In the genomic region with DNA sequence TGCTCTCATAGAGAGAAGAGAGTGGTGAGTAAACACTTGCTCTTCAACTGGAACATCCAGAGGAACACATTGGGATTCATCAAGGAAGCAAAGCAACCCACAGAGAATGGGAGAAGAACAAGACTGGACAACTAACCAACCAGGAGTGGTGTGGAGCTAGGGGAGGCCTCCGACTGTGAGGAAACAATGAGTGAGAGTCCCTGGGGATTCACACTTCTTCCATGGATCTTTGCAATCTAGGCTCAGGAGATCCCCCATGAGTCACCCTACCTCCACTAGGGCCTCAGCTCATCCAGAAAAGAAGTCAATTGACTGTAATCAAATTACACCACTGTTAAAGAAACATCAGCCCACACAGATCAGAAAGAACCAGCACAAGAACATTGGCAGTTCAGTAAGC, we compare ENCODE assay signal across 29 cellular contexts. TPM values are rescaled to one million over a fixed set of nuclear protein-coding genes. Genes with fewer than 3 reads are reported as not detected.
"Had no signal": no experiment of that assay in that cellular context is flagged by ENCODE, and none has a peak within 500 bp of the region (broad histone marks: within the 10 kb centered on the region; RNA-seq: fewer than 3 reads in every experiment).

No MANE protein-coding gene starts in this region.

- H3K27ac Mint-ChIP-seq: activated CD4-positive, alpha-beta memory T cell treated with anti-CD3 and anti-CD28 coated beads, Interleukin-2, amount 10 ng/mL, durations not matched to agents 7 days and 5 days; activated CD4-positive, alpha-beta T cell treated with anti-CD3 and anti-CD28 coated beads for 36 hours; activated naive CD4-positive, alpha-beta T cell treated with anti-CD3 and anti-CD28 coated beads for 36 hours; activated naive CD8-positive, alpha-beta T cell; activated T-helper 17 cell treated with anti-CD3 and anti-CD28 coated beads, Interleukin-2, amount 50 U/mL, for 72 hours; T-helper 17 cell had no signal

- H3K4me1 ChIP-seq: SJSA1 had no signal

- H3K36me3 Mint-ChIP-seq: activated naive CD8-positive, alpha-beta T cell had no signal

- ATAC-seq: activated CD4-positive, alpha-beta T cell treated with anti-CD3 and anti-CD28 coated beads for 36 hours; activated T-helper 17 cell treated with anti-CD3 and anti-CD28 coated beads, Interleukin-2, amount 50 U/mL, for 72 hours; SK-N-SH treated with all-trans-retinoic acid at 6 μM for 48 hours; T-helper 17 cell had no signal

- H3K4me3 ChIP-seq: MG63, SJSA1 had no signal

- H3K27ac ChIP-seq: brain microvascular endothelial cell, SJSA1, VCaP had no signal

- H3K36me3 ChIP-seq: brain microvascular endothelial cell, MG63, SJSA1 had no signal

- H3K4me1 Mint-ChIP-seq: activated CD4-positive, alpha-beta memory T cell treated with anti-CD3 and anti-CD28 coated beads, Interleukin-2, amount 10 ng/mL, durations not matched to agents 7 days and 5 days; activated CD4-positive, alpha-beta T cell treated with anti-CD3 and anti-CD28 coated beads for 36 hours; activated T-helper 17 cell treated with anti-CD3 and anti-CD28 coated beads, Interleukin-2, amount 50 U/mL, for 72 hours; T-helper 17 cell had no signal

- H3K4me3 Mint-ChIP-seq: activated CD4-positive, alpha-beta memory T cell treated with anti-CD3 and anti-CD28 coated beads, Interleukin-2, amount 10 ng/mL, durations not matched to agents 7 days and 5 days; activated CD4-positive, alpha-beta T cell treated with anti-CD3 and anti-CD28 coated beads for 36 hours; activated naive CD4-positive, alpha-beta T cell treated with anti-CD3 and anti-CD28 coated beads for 36 hours; activated naive CD8-positive, alpha-beta T cell; activated T-helper 17 cell treated with anti-CD3 and anti-CD28 coated beads, Interleukin-2, amount 50 U/mL, for 72 hours; T-helper 17 cell had no signal

- DNase-seq: activated CD4-positive, alpha-beta memory T cell treated with anti-CD3 and anti-CD28 coated beads, Interleukin-2, amount 10 ng/mL, durations not matched to agents 7 days and 5 days; activated CD4-positive, alpha-beta T cell treated with anti-CD3 and anti-CD28 coated beads for 36 hours; activated CD4-positive, alpha-beta T cell treated with anti-CD3 and anti-CD28 coated beads, Interleukin-2, amount 50 U/mL, for 1 hour; activated gamma-delta T cell; activated naive CD4-positive, alpha-beta T cell treated with anti-CD3 and anti-CD28 coated beads for 36 hours; activated T-cell treated with anti-CD3 and anti-CD28 coated beads for 4 hours; activated T-cell treated with anti-CD3 and anti-CD28 coated beads, Interleukin-2, amount 50 U/mL, for 48 hours; brain microvascular endothelial cell; caudate nucleus; KG1; MG63; MV-4-11; NCI-H1092 treated with DMSO at 0.1 percent for 48 hours; NCI-H1436 treated with DMSO at 0.1 percent for 48 hours; NCI-H187; NCI-H2081; NCI-H510A treated with DMSO at 0.1 percent for 48 hours; NCI-H69; NK-92 treated with Interleukin-12 subunit alpha and Interleukin-12 subunit beta, amount 100 ng/mL, for 24 hours; SHP77; T-helper 17 cell; T-helper 9 cell had no signal

- H3K27me3 Mint-ChIP-seq: activated CD4-positive, alpha-beta memory T cell treated with anti-CD3 and anti-CD28 coated beads, Interleukin-2, amount 10 ng/mL, durations not matched to agents 7 days and 5 days; activated CD4-positive, alpha-beta T cell treated with anti-CD3 and anti-CD28 coated beads for 36 hours; activated naive CD8-positive, alpha-beta T cell; activated T-helper 17 cell treated with anti-CD3 and anti-CD28 coated beads, Interleukin-2, amount 50 U/mL, for 72 hours; T-helper 17 cell had no signal

- H3K9me3 ChIP-seq: MG63, SJSA1 had no signal

- H3K27me3 ChIP-seq: brain microvascular endothelial cell, MG63, SJSA1 had no signal

RNA-seq across cellular contexts. Expression of a gene that starts 42.3 kb away (rescaled TPM):
- total RNA-seq: activated CD4-positive, alpha-beta memory T cell treated with anti-CD3 and anti-CD28 coated beads, Interleukin-2, amount 10 ng/mL, durations not matched to agents 7 days and 5 days; activated CD4-positive, alpha-beta T cell treated with anti-CD3 and anti-CD28 coated beads for 36 hours; activated CD8-positive, alpha-beta memory T cell treated with anti-CD3 and anti-CD28 coated beads for 36 hours; activated naive CD4-positive, alpha-beta T cell treated with anti-CD3 and anti-CD28 coated beads for 36 hours; activated T-helper 17 cell treated with anti-CD3 and anti-CD28 coated beads, Interleukin-2, amount 50 U/mL, for 72 hours; chondrocyte; SJSA1; T-helper 17 cell had no signal
